10 cellular contexts compared by ENCODE assay signal in genomic region chr2:192749606-192750200, GRCh38.
DNase-seq lines count a peak whose midpoint lies in the region; ATAC-seq and FAIRE-seq lines count a peak whose summit lies in the region.
"Had no signal": no experiment of that assay in that cellular context is flagged by ENCODE, and none has a peak within 500 bp of the region (broad histone marks: within the 10 kb centered on the region; RNA-seq: fewer than 3 reads in every experiment).

No MANE protein-coding gene starts in this region.

- intact Hi-C loops in head of caudate nucleus (cut with DNase I): no loop called here

- H3K4me3 ChIP-seq in SK-N-MC: no peak overlapping the region

- H3K36me3 ChIP-seq in SK-N-MC (ENCODE audit: insufficient read depth, low read length): no peaks in the 10 kb centered on the region

- no peak for ATAC-seq in HG03342 (IDR thresholded peaks at IDR 0.05; ENCODE audit: unreplicated experiment)

- H3K9ac ChIP-seq in SK-N-MC (ENCODE audit: insufficient read length): no peak overlapping the region

- no peaks in the 10 kb centered on the region for H3K9me3 ChIP-seq in SK-N-MC (ENCODE audit: low read depth, low read length)

- no peak for FAIRE-seq in HTR-8/SVneo (lab: Jason Lieb, UNC)
- FAIRE-seq in islet of Langerhans (lab: Jason Lieb, UNC): peak; percentile 9

- DNase-seq in D341Med (ENCODE audit: low spot score) (peak; percentile 33), HTR-8/SVneo (ENCODE audit: insufficient read length, low spot score) (peak; percentile 8), SK-N-MC (ENCODE audit: low read depth, low spot score) (no peak), COLO829 (ENCODE audit: low spot score) (no peak), NCI-H128 (lab: John Stamatoyannopoulos, UW; ENCODE audit: unreplicated experiment) (no peak), head of caudate nucleus (no peak)
- DNase-seq: activated CD4-positive, alpha-beta T cell treated with anti-CD3 and anti-CD28 coated beads, Interleukin-2, amount 50 U/mL, for 4 hours; central memory CD4-positive, alpha-beta T cell had no signal

- H3K27ac ChIP-seq in SK-N-MC: peak overlapping the region; percentile 48

Comparison
In these comparisons a context has a peak if more than half of its experiments do, and no peak if none do; other contexts are left out.
1. DNase-seq: peak in D341Med (single experiment) and HTR-8/SVneo (single experiment); none in SK-N-MC (single experiment), COLO829 (single experiment), NCI-H128 (single experiment) and head of caudate nucleus (0 of 42).